ENCODE assay signal across 11 cellular contexts in genomic region chr10:48633381-48634197, GRCh38. TPM values are rescaled to one million over a fixed set of nuclear protein-coding genes. Genes with fewer than 3 reads are reported as not detected.
A peak's percentile ranks its signal among the peaks of the same experiment; 100 is the strongest.
DNase-seq lines count a peak whose midpoint lies in the region; ATAC-seq and TF ChIP-seq lines count a peak whose summit lies in the region.
"Had no signal": no experiment of that assay in that cellular context is flagged by ENCODE, and none has a peak within 500 bp of the region (broad histone marks: within the 10 kb centered on the region; RNA-seq: fewer than 3 reads in every experiment).

No MANE protein-coding gene starts in this region.

- H3K27ac Mint-ChIP-seq in stimulated activated naive CD8-positive, alpha-beta T cell treated with anti-CD3 and anti-CD28 coated beads, Interleukin-15, amount 100 ng/mL, for 72 hours = no peak overlapping the region
- no peak overlapping the region for H3K27ac Mint-ChIP-seq in T-helper 2 cell treated with Interferon-gamma antibody and Interleukin-4, amounts not matched to agents 5 μg/mL and 100 μg/mL, for 36 hours
- peak overlapping the region in 1 of 10 donors; percentile 23 for H3K27ac Mint-ChIP-seq in naive thymus-derived CD8-positive, alpha-beta T cell
- H3K27ac Mint-ChIP-seq: activated CD4-positive, alpha-beta T cell treated with anti-CD3 and anti-CD28 coated beads, Interleukin-2, amount 10 ng/mL, durations not matched to agents 7 days and 5 days; brain had no signal

- no peak overlapping the region for H3K4me3 ChIP-seq in WERI-Rb-1 (ENCODE audit: low read depth, low read length)

- no peaks in the 10 kb centered on the region for H3K36me3 ChIP-seq in WERI-Rb-1

- no peak overlapping the region for H3K4me3 Mint-ChIP-seq in stimulated activated naive CD8-positive, alpha-beta T cell treated with anti-CD3 and anti-CD28 coated beads, Interleukin-15, amount 100 ng/mL, for 72 hours
- peak overlapping the region; percentile 39 for H3K4me3 Mint-ChIP-seq in T-helper 2 cell treated with Interferon-gamma antibody and Interleukin-4, amounts not matched to agents 5 μg/mL and 100 μg/mL, for 36 hours
- peak overlapping the region in 3 of 10 donors; percentile 8 to 11 (median 9) for H3K4me3 Mint-ChIP-seq in naive thymus-derived CD8-positive, alpha-beta T cell
- H3K4me3 Mint-ChIP-seq: activated CD4-positive, alpha-beta T cell treated with anti-CD3 and anti-CD28 coated beads, Interleukin-2, amount 10 ng/mL, durations not matched to agents 7 days and 5 days; brain had no signal

- H3K9me3 ChIP-seq in WERI-Rb-1 (ENCODE audit: severe bottlenecking) = peaks cover 10% of the 10 kb centered on the region

- no peak overlapping the region for H3K27ac ChIP-seq in WERI-Rb-1

- no peaks in the 10 kb centered on the region for H3K36me3 Mint-ChIP-seq in T-helper 2 cell treated with Interferon-gamma antibody and Interleukin-4, amounts not matched to agents 5 μg/mL and 100 μg/mL, for 36 hours (ENCODE audit: low read depth)
- no peaks in the 10 kb centered on the region for H3K36me3 Mint-ChIP-seq in naive thymus-derived CD8-positive, alpha-beta T cell
- H3K36me3 Mint-ChIP-seq: brain had no signal

- ATAC-seq in stimulated activated naive CD8-positive, alpha-beta T cell treated with anti-CD3 and anti-CD28 coated beads, Interleukin-15, amount 100 ng/mL, for 72 hours = peak; percentile 41
- ATAC-seq in stimulated activated naive CD8-positive, alpha-beta T cell treated with anti-CD3 and anti-CD28 coated beads, Interleukin-15, Interleukin-2, amounts not matched to agents 100 U/mL and 50 U/mL, for 24 hours = no peak
- ATAC-seq in HG02943 (IDR thresholded peaks at IDR 0.05; ENCODE audit: low read depth, unreplicated experiment) (peak; percentile 35), GM18870 (IDR thresholded peaks at IDR 0.05; ENCODE audit: unreplicated experiment) (no peak)
- ATAC-seq in naive thymus-derived CD8-positive, alpha-beta T cell = no peak

- POLR2A ChIA-PET in naive thymus-derived CD8-positive, alpha-beta T cell (lab: Charles Lee) = no interaction called here

- H3K27me3 ChIP-seq in WERI-Rb-1 (ENCODE audit: insufficient read depth, low read depth, severe bottlenecking) = no peaks in the 10 kb centered on the region

- TF ChIP-seq CTCF in WERI-Rb-1 (IDR thresholded peaks at IDR 0.05; ENCODE audit: low read depth, low read length) = no peak

- H3K4me1 Mint-ChIP-seq in stimulated activated naive CD8-positive, alpha-beta T cell treated with anti-CD3 and anti-CD28 coated beads, Interleukin-15, amount 100 ng/mL, for 72 hours = peaks cover 15% of the 10 kb centered on the region
- peaks cover 19% of the 10 kb centered on the region for H3K4me1 Mint-ChIP-seq in T-helper 2 cell treated with Interferon-gamma antibody and Interleukin-4, amounts not matched to agents 5 μg/mL and 100 μg/mL, for 36 hours (ENCODE audit: low read depth)
- peaks cover 9 to 27% (median 13%) of the 10 kb centered on the region in 4 donors for H3K4me1 Mint-ChIP-seq in naive thymus-derived CD8-positive, alpha-beta T cell
- H3K4me1 Mint-ChIP-seq: brain had no signal

- peaks cover 44% of the 10 kb centered on the region for H3K27me3 Mint-ChIP-seq in stimulated activated naive CD8-positive, alpha-beta T cell treated with anti-CD3 and anti-CD28 coated beads, Interleukin-15, amount 100 ng/mL, for 72 hours
- H3K27me3 Mint-ChIP-seq in T-helper 2 cell treated with Interferon-gamma antibody and Interleukin-4, amounts not matched to agents 5 μg/mL and 100 μg/mL, for 36 hours (ENCODE audit: low read depth) = peaks cover 20% of the 10 kb centered on the region
- peaks cover 18 to 36% (median 29%) of the 10 kb centered on the region in 5 donors for H3K27me3 Mint-ChIP-seq in naive thymus-derived CD8-positive, alpha-beta T cell

- H3K9me3 Mint-ChIP-seq in stimulated activated naive CD8-positive, alpha-beta T cell treated with anti-CD3 and anti-CD28 coated beads, Interleukin-15, amount 100 ng/mL, for 72 hours = peaks cover 8 to 15% of the 10 kb centered on the region in 2 donors
- H3K9me3 Mint-ChIP-seq in T-helper 2 cell treated with Interferon-gamma antibody and Interleukin-4, amounts not matched to agents 5 μg/mL and 100 μg/mL, for 36 hours = no peaks in the 10 kb centered on the region
- peaks cover 0 to 16% (median 0%) of the 10 kb centered on the region in 9 donors for H3K9me3 Mint-ChIP-seq in naive thymus-derived CD8-positive, alpha-beta T cell
- H3K9me3 Mint-ChIP-seq: activated CD4-positive, alpha-beta T cell treated with anti-CD3 and anti-CD28 coated beads, Interleukin-2, amount 10 ng/mL, durations not matched to agents 7 days and 5 days had no signal

- DNase-seq in stimulated activated naive CD8-positive, alpha-beta T cell treated with anti-CD3 and anti-CD28 coated beads, Interleukin-15, amount 100 ng/mL, for 72 hours = no peak
- no peak for DNase-seq in stimulated activated naive CD8-positive, alpha-beta T cell treated with anti-CD3 and anti-CD28 coated beads, Interleukin-15, Interleukin-2, amounts not matched to agents 100 U/mL and 50 U/mL, for 24 hours
- no peak for DNase-seq in T-helper 2 cell treated with Interferon-gamma antibody and Interleukin-4, amounts not matched to agents 5 μg/mL and 100 μg/mL, for 36 hours (ENCODE audit: low spot score)
- DNase-seq in WERI-Rb-1 = no peak
- no peak for DNase-seq in EL
- no peak for DNase-seq in naive thymus-derived CD8-positive, alpha-beta T cell
- DNase-seq: NCI-H1048 had no signal

RNA-seq across cellular contexts. Expression of gene ARHGAP22, which starts 28.7 kb away (rescaled TPM):
- under 1 TPM in 1 of 2 experiments, not detected in 1; 0.88 TPM for total RNA-seq in naive thymus-derived CD8-positive, alpha-beta T cell
- not detected for polyA plus RNA-seq in naive thymus-derived CD8-positive, alpha-beta T cell
- total RNA-seq: activated CD4-positive, alpha-beta T cell treated with anti-CD3 and anti-CD28 coated beads, Interleukin-2, amount 10 ng/mL, durations not matched to agents 7 days and 5 days had no signal

RNA-seq across cellular contexts. Expression of gene WDFY4, which starts 51.1 kb away (rescaled TPM):
- total RNA-seq in naive thymus-derived CD8-positive, alpha-beta T cell = 1 to 10 TPM; 8.2 to 8.5 TPM
- polyA plus RNA-seq in naive thymus-derived CD8-positive, alpha-beta T cell = under 1 TPM in 2 of 3 donors, not detected in 1; 0.04 to 0.35 TPM

Comparison
In these comparisons a context has a peak if more than half of its experiments do, and no peak if none do; other contexts are left out.
1. ATAC-seq: peak in stimulated activated naive CD8-positive, alpha-beta T cell treated with anti-CD3 and anti-CD28 coated beads, Interleukin-15, amount 100 ng/mL, for 72 hours (single experiment) and HG02943 (single experiment); none in stimulated activated naive CD8-positive, alpha-beta T cell treated with anti-CD3 and anti-CD28 coated beads, Interleukin-15, Interleukin-2, amounts not matched to agents 100 U/mL and 50 U/mL, for 24 hours (single experiment), naive thymus-derived CD8-positive, alpha-beta T cell (0 of 2) and GM18870 (single experiment).